In the genomic region with DNA sequence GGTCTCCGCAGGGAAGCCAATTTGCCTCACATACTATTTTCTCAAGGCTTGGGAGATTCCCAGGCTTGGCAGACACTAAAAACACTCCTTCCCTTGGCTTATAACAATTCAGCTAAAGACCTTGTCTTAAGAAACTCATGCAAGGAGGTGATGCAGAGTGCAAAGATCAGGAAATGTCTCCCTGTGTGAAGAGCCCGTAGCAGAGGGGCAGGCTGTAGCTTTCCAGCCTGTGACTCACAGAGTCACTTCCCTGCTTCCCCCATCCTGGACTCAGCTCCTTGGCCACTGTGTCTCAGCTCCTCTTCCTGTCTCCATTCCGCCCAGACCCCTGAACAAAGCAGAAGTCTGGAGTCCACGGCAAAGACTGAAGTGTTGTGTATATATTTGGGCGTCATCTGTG, we compare ENCODE assay signal across 3 cellular contexts.
TF ChIP-seq lines count a peak whose summit lies in the region.

No MANE protein-coding gene starts in this region.

TF ChIP-seq in H1, 55 proteins besides CTCF, POLR2A, EP300 and RAD21:
- TF ChIP-seq SP2 (IDR thresholded peaks at IDR 0.05; ENCODE audit: low read length), result no peak
- TF ChIP-seq CHD2 (IDR thresholded peaks at IDR 0.05; ENCODE audit: low read length), result no peak
- TF ChIP-seq KDM4A (IDR thresholded peaks at IDR 0.05; ENCODE audit: low read depth, low read length, severe bottlenecking), result no peak
- TF ChIP-seq RNF2 (IDR thresholded peaks at IDR 0.05; ENCODE audit: borderline replicate concordance, low read depth, low read length, missing control alignments, poor library complexity, severe bottlenecking), result no peak
- no peak for TF ChIP-seq SP4 (IDR thresholded peaks at IDR 0.05; ENCODE audit: low read length)
- TF ChIP-seq GABPA (IDR thresholded peaks at IDR 0.05; ENCODE audit: borderline replicate concordance, insufficient read depth, low read length), result no peak
- TF ChIP-seq, protein P1, sequence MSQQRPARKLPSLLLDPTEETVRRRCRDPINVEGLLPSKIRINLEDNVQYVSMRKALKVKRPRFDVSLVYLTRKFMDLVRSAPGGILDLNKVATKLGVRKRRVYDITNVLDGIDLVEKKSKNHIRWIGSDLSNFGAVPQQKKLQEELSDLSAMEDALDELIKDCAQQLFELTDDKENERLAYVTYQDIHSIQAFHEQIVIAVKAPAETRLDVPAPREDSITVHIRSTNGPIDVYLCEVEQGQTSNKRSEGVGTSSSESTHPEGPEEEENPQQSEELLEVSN (IDR thresholded peaks at IDR 0.05), result no peak
- TF ChIP-seq USF2 (IDR thresholded peaks at IDR 0.05; ENCODE audit: low read length), result no peak
- TF ChIP-seq HDAC2 (IDR thresholded peaks at IDR 0.05; ENCODE audit: borderline replicate concordance in 1 of 2, low read depth in 2 of 2, low read length in 2 of 2), result no peak
- no peak for TF ChIP-seq JUND (IDR thresholded peaks at IDR 0.05; ENCODE audit: low read length)
- TF ChIP-seq ASH2L (IDR thresholded peaks at IDR 0.05; ENCODE audit: low read length), result no peak
- TF ChIP-seq POU5F1 (IDR thresholded peaks at IDR 0.05; ENCODE audit: low read depth, low read length), result no peak
- no peak for TF ChIP-seq FOSL1 (IDR thresholded peaks at IDR 0.05; ENCODE audit: insufficient read depth, low read depth, low read length)
- TF ChIP-seq ZNF274 (IDR thresholded peaks at IDR 0.05; ENCODE audit: borderline replicate concordance, extremely low read depth, low read length), result no peak
- no peak for TF ChIP-seq TAF1 (IDR thresholded peaks at IDR 0.05; ENCODE audit: low read depth, low read length)
- no peak for TF ChIP-seq BCL11A (IDR thresholded peaks at IDR 0.05; ENCODE audit: low read depth in 2 of 2, low read length in 2 of 2)
- TF ChIP-seq HDAC6 (IDR thresholded peaks at IDR 0.05; ENCODE audit: low read depth, low read length), result no peak
- no peak for TF ChIP-seq SRF (IDR thresholded peaks at IDR 0.05; ENCODE audit: low read depth, low read length)
- no peak for TF ChIP-seq CBX5 (IDR thresholded peaks at IDR 0.05; ENCODE audit: low read depth, low read length)
- no peak for TF ChIP-seq CTBP2 (IDR thresholded peaks at IDR 0.05; ENCODE audit: borderline replicate concordance, insufficient read depth, insufficient read length, low read length)

TF ChIP-seq in HEK293T, 16 proteins besides CTCF, POLR2A, EP300 and RAD21:
- TF ChIP-seq SUZ12 (IDR thresholded peaks at IDR 0.05), result no peak
- no peak for TF ChIP-seq FOXM1 (IDR thresholded peaks at IDR 0.05; ENCODE audit: borderline replicate concordance)
- no peak for TF ChIP-seq LEF1 (IDR thresholded peaks at IDR 0.05; ENCODE audit: borderline replicate concordance)
- no peak for TF ChIP-seq CTBP1 (IDR thresholded peaks at IDR 0.05; ENCODE audit: borderline replicate concordance)
- TF ChIP-seq L3MBTL2 (conservative IDR thresholded peaks at IDR 0.05), result no peak
- no peak for TF ChIP-seq PKNOX1 (IDR thresholded peaks at IDR 0.05)
- TF ChIP-seq FOXA1 (IDR thresholded peaks at IDR 0.05), result no peak
- TF ChIP-seq BHLHE40 (IDR thresholded peaks at IDR 0.05; ENCODE audit: borderline replicate concordance), result no peak
- no peak for TF ChIP-seq ARNT (IDR thresholded peaks at IDR 0.05)
- TF ChIP-seq FOXK2 (IDR thresholded peaks at IDR 0.05), result no peak
- no peak for TF ChIP-seq NFRKB (IDR thresholded peaks at IDR 0.05)
- TF ChIP-seq ZNF384 (IDR thresholded peaks at IDR 0.05), result no peak
- no peak for TF ChIP-seq HDGF (IDR thresholded peaks at IDR 0.05; ENCODE audit: borderline replicate concordance)
- no peak for TF ChIP-seq ELF4 (IDR thresholded peaks at IDR 0.05)
- no peak for TF ChIP-seq TARDBP (IDR thresholded peaks at IDR 0.05)

TF ChIP-seq in SK-N-SH, 30 proteins besides CTCF, POLR2A, EP300 and RAD21:
- no peak for TF ChIP-seq FOXM1 (IDR thresholded peaks at IDR 0.05; ENCODE audit: low read depth)
- no peak for TF ChIP-seq USF2 (IDR thresholded peaks at IDR 0.05; ENCODE audit: borderline replicate concordance, low read depth, low read length)
- TF ChIP-seq NRF1 (IDR thresholded peaks at IDR 0.05; ENCODE audit: low read depth, low read length), result no peak
- no peak for TF ChIP-seq EZH2phosphoT487 (IDR thresholded peaks at IDR 0.05; ENCODE audit: borderline replicate concordance, low read depth)
- no peak for TF ChIP-seq RCOR1 (IDR thresholded peaks at IDR 0.05; ENCODE audit: low read length)
- TF ChIP-seq SMC3 (IDR thresholded peaks at IDR 0.05; ENCODE audit: low read depth, low read length), result no peak
- no peak for TF ChIP-seq FOXJ3 (CRISPR knock-in tag; IDR thresholded peaks at IDR 0.05)
- TF ChIP-seq RFX5 (IDR thresholded peaks at IDR 0.05; ENCODE audit: low read length), result no peak
- no peak for TF ChIP-seq USF1 (IDR thresholded peaks at IDR 0.05; ENCODE audit: borderline replicate concordance, low read depth)
- TF ChIP-seq NFIC (IDR thresholded peaks at IDR 0.05; ENCODE audit: borderline replicate concordance), result no peak
- TF ChIP-seq MAX (IDR thresholded peaks at IDR 0.05; ENCODE audit: low read depth), result no peak
- TF ChIP-seq YY1 (IDR thresholded peaks at IDR 0.05; ENCODE audit: low read depth), result no peak
- TF ChIP-seq SIN3A (IDR thresholded peaks at IDR 0.05; ENCODE audit: borderline replicate concordance, low read depth, low read length), result no peak
- no peak for TF ChIP-seq TEAD4 (IDR thresholded peaks at IDR 0.05; ENCODE audit: borderline replicate concordance, insufficient read depth)
- TF ChIP-seq MEF2A (IDR thresholded peaks at IDR 0.05; ENCODE audit: borderline replicate concordance, low read depth), result no peak
- no peak for TF ChIP-seq POLR2AphosphoS5 (IDR thresholded peaks at IDR 0.05; ENCODE audit: low read depth, low read length)
- no peak for TF ChIP-seq RXRA (IDR thresholded peaks at IDR 0.05; ENCODE audit: borderline replicate concordance, low read depth)
